In the genomic region with DNA sequence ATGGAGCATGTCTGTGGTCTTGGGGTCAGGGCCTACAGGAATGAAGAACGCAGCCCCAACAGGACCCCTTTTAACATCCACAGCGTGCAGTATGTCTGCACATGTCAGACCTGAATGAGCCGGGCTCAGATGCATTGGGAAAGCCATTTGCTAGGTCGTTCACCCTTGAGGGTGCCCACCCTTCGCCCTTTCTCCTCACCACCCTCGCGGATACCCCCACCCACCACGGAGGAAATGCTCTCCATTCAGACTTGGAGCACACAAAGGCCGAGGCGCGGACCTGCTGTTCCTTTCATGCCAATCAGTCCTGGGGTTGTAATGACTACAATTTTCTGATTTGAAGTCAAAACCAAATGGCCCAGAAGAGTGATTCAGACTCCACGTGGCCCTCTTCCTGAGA, we compare ENCODE assay signal across 19 cellular contexts.
"Had no signal": no experiment of that assay in that cellular context is flagged by ENCODE, and none has a peak within 500 bp of the region (broad histone marks: within the 10 kb centered on the region; RNA-seq: fewer than 3 reads in every experiment).

No MANE protein-coding gene starts in this region.

- DNase-seq: effector memory CD4-positive, alpha-beta T cell; gastrocnemius medialis; kidney; left cardiac atrium; left ventricle myocardium inferior; lower lobe of right lung; mesenchymal stem cell; midbrain; psoas muscle; stimulated activated CD4-positive, alpha-beta T cell treated with anti-CD3 and anti-CD28 coated beads, Interleukin-15, amount 100 ng/mL, for 24 hours; stimulated activated CD4-positive, alpha-beta T cell treated with anti-CD3 and anti-CD28 coated beads, Interleukin-1b, Interleukin-23, amount 100 ng/mL, for 48 hours; stimulated activated CD4-positive, alpha-beta T cell treated with anti-CD3 and anti-CD28 coated beads, Interleukin-4, amount 100 ng/mL, for 24 hours; upper lobe of right lung had no signal

- FAIRE-seq: endometrium, kidney had no signal

- H3K4me1 ChIP-seq: gastrocnemius medialis, left ventricle myocardium inferior, lower lobe of right lung, psoas muscle, tibial nerve, upper lobe of right lung, vagina had no signal

- H3K4me3 ChIP-seq: coronary artery, gastrocnemius medialis, left ventricle myocardium inferior, lower lobe of right lung, psoas muscle, spleen, tibial nerve, upper lobe of right lung, vagina had no signal

- H3K9me3 ChIP-seq: gastrocnemius medialis, left ventricle myocardium inferior, lower lobe of right lung, neutrophil, psoas muscle, spleen, tibial nerve, upper lobe of right lung, vagina had no signal

- H3K36me3 ChIP-seq: gastrocnemius medialis, left ventricle myocardium inferior, lower lobe of right lung, neutrophil, spleen, tibial nerve, upper lobe of right lung, vagina had no signal

- H3K27ac ChIP-seq: coronary artery, gastrocnemius medialis, left ventricle myocardium inferior, lower lobe of right lung, neutrophil, psoas muscle, spleen, tibial nerve, upper lobe of right lung, vagina had no signal

- H3K27me3 ChIP-seq: gastrocnemius medialis, neutrophil, spleen, tibial nerve, upper lobe of right lung, vagina had no signal
